Comparison of ENCODE assay signal across 20 cellular contexts in the genomic region with DNA sequence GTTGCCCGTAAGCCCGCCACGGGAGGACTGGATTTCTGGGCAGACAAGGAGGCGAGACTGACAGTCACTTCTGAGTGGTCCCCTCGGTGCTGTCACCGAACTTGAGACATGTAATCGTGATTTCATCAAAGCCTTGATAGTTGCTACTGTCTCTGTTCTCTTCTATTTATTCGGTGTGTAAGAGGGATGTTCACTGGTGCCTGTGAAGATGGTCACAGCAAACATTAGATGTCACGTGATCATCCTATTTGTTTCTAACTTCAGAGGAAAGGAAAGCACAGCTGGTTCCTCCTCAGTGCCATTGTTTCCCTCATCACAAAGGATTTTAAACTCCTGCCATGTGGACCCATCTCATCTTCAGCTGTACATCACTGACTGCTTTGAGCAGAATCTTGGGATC.
DNase-seq lines count a peak whose midpoint lies in the region; ATAC-seq and TF ChIP-seq lines count a peak whose summit lies in the region.
"Had no signal": no experiment of that assay in that cellular context is flagged by ENCODE, and none has a peak within 500 bp of the region (broad histone marks: within the 10 kb centered on the region; RNA-seq: fewer than 3 reads in every experiment).

No MANE protein-coding gene starts in this region.

- H2AFZ ChIP-seq in MM.1S (ENCODE audit: low read length) (0 out of 2 replicates have a peak overlapping the region, but pooled peaks have one; percentile 24), osteoblast (ENCODE audit: low read length) (no peak overlapping the region)

- H3K9me3 ChIP-seq in MM.1S (replicated peaks; ENCODE audit: insufficient read depth, low read length): no peaks in the 10 kb centered on the region
- H3K9me3 ChIP-seq in osteoblast (ENCODE audit: low read depth, low read length): no peaks in the 10 kb centered on the region
- H3K9me3 ChIP-seq: esophagus muscularis mucosa, right atrium auricular region had no signal

- H3K4me3 ChIP-seq in MM.1S (ENCODE audit: low read length) (no peak overlapping the region), osteoblast (ENCODE audit: insufficient read depth, low read length) (peak overlapping the region; percentile 12)
- H3K4me3 ChIP-seq: esophagus muscularis mucosa, right atrium auricular region had no signal

- peaks cover 13% of the 10 kb centered on the region for H3F3A ChIP-seq in MM.1S (ENCODE audit: insufficient read depth, low read length)

- H3K27ac ChIP-seq in MM.1S (ENCODE audit: low read length): no peak overlapping the region
- peak overlapping the region; percentile 51 for H3K27ac ChIP-seq in VCaP
- H3K27ac ChIP-seq in osteoblast (ENCODE audit: low read depth, low read length): no peak overlapping the region
- H3K27ac ChIP-seq in foreskin keratinocyte: no peak overlapping the region
- H3K27ac ChIP-seq: esophagus muscularis mucosa, right atrium auricular region had no signal

- H4K20me1 ChIP-seq in MM.1S (ENCODE audit: insufficient read depth, low read length): no peaks in the 10 kb centered on the region
- H4K20me1 ChIP-seq in osteoblast (ENCODE audit: insufficient read depth, low read length): no peaks in the 10 kb centered on the region

- CTCF ChIA-PET in activated CD8-positive, alpha-beta memory T cell treated with anti-CD3 and anti-CD28 coated beads, Interleukin-2, amount 10 ng/mL, durations not matched to agents 7 days and 5 days (lab: Charles Lee): no interaction called here

- peak; percentile 1 for DNase-seq in NCI-H1436 (lab: John Stamatoyannopoulos, UW)
- DNase-seq in NCI-H1436 treated with DMSO at 0.1 percent for 48 hours (lab: John Stamatoyannopoulos, UW): no peak
- no peak for DNase-seq in MM.1S
- peak; percentile 26 for DNase-seq in osteoblast (ENCODE audit: insufficient read length, low spot score, missing footprints)
- no peak for DNase-seq in foreskin keratinocyte
- DNase-seq in activated CD8-positive, alpha-beta memory T cell treated with anti-CD3 and anti-CD28 coated beads, Interleukin-2, amount 10 ng/mL, durations not matched to agents 7 days and 5 days: no peak
- DNase-seq: activated CD4-positive, alpha-beta T cell treated with anti-CD3 and anti-CD28 coated beads, Interleukin-2, amount 10 ng/mL, durations not matched to agents 24 days and 14 days; activated CD8-positive, alpha-beta memory T cell treated with anti-CD3 and anti-CD28 coated beads, Interleukin-2, amount 50 U/mL, for 4 hours; activated effector memory CD4-positive, alpha-beta T cell treated with Interleukin-2 at 50 U/mL for 16 hours; amniotic stem cell; DND-41; head of caudate nucleus; left ventricle myocardium superior; NCI-H2081 treated with DMSO at 0.1 percent for 48 hours; nucleus accumbens had no signal

- H3K36me3 Mint-ChIP-seq in activated CD8-positive, alpha-beta memory T cell treated with anti-CD3 and anti-CD28 coated beads, Interleukin-2, amount 10 ng/mL, durations not matched to agents 7 days and 5 days: no peaks in the 10 kb centered on the region
- H3K36me3 Mint-ChIP-seq: stimulated activated memory B cell treated with anti-CD40 and anti-IgM and Interleukin-4, amounts not matched to agents 10 μg/mL and 1 μg/mL and 100 μg/mL, for 72 hours had no signal

- no peak for ATAC-seq in foreskin keratinocyte
- no peak for ATAC-seq in activated CD8-positive, alpha-beta memory T cell treated with anti-CD3 and anti-CD28 coated beads, Interleukin-2, amount 10 ng/mL, durations not matched to agents 7 days and 5 days
- no peak for ATAC-seq in HG03045 (IDR thresholded peaks at IDR 0.05; ENCODE audit: unreplicated experiment)
- ATAC-seq: left ventricle myocardium superior; stimulated activated memory B cell treated with anti-CD40 and anti-IgM and Interleukin-4, amounts not matched to agents 10 μg/mL and 1 μg/mL and 100 μg/mL, for 72 hours had no signal

- H3K36me3 ChIP-seq in MM.1S (replicated peaks; ENCODE audit: insufficient read depth, low read length) (no peaks in the 10 kb centered on the region), osteoblast (ENCODE audit: insufficient read depth, low read length) (no peaks in the 10 kb centered on the region)
- H3K36me3 ChIP-seq: esophagus muscularis mucosa, right atrium auricular region had no signal

- H3K79me2 ChIP-seq in MM.1S (ENCODE audit: low read length) (no peaks in the 10 kb centered on the region), osteoblast (ENCODE audit: insufficient read depth, low read length) (no peaks in the 10 kb centered on the region)

- no peak for TF ChIP-seq CTCF in MM.1S (IDR thresholded peaks at IDR 0.05; ENCODE audit: low read length)
- no peak for TF ChIP-seq CTCF in VCaP (conservative IDR thresholded peaks at IDR 0.05)
- TF ChIP-seq CTCF in osteoblast (IDR thresholded peaks at IDR 0.05; ENCODE audit: extremely low read depth, low read depth, low read length): no peak
- TF ChIP-seq CTCF in foreskin keratinocyte (conservative IDR thresholded peaks at IDR 0.05): no peak

- no peak overlapping the region for H3K9ac ChIP-seq in MM.1S (ENCODE audit: low read length)

- no peak overlapping the region for H3K4me3 Mint-ChIP-seq in activated CD8-positive, alpha-beta memory T cell treated with anti-CD3 and anti-CD28 coated beads, Interleukin-2, amount 10 ng/mL, durations not matched to agents 7 days and 5 days
- H3K4me3 Mint-ChIP-seq: activated CD4-positive, alpha-beta T cell treated with anti-CD3 and anti-CD28 coated beads, Interleukin-2, amount 10 ng/mL, durations not matched to agents 24 days and 14 days; stimulated activated memory B cell treated with anti-CD40 and anti-IgM and Interleukin-4, amounts not matched to agents 10 μg/mL and 1 μg/mL and 100 μg/mL, for 72 hours had no signal

- H3K4me1 ChIP-seq in MM.1S (ENCODE audit: low read length): peaks cover 24% of the 10 kb centered on the region
- H3K4me1 ChIP-seq in osteoblast (ENCODE audit: insufficient read depth, low read length): peaks cover 9% of the 10 kb centered on the region
- H3K4me1 ChIP-seq in foreskin keratinocyte: peaks cover 4% of the 10 kb centered on the region
- H3K4me1 ChIP-seq: esophagus muscularis mucosa, right atrium auricular region had no signal

- no peaks in the 10 kb centered on the region for H3K9me2 ChIP-seq in MM.1S (replicated peaks; ENCODE audit: insufficient read depth, low read length)

- peaks cover 13% of the 10 kb centered on the region for H3K4me1 Mint-ChIP-seq in activated CD8-positive, alpha-beta memory T cell treated with anti-CD3 and anti-CD28 coated beads, Interleukin-2, amount 10 ng/mL, durations not matched to agents 7 days and 5 days

- peaks cover 44% of the 10 kb centered on the region for H3K27me3 Mint-ChIP-seq in activated CD8-positive, alpha-beta memory T cell treated with anti-CD3 and anti-CD28 coated beads, Interleukin-2, amount 10 ng/mL, durations not matched to agents 7 days and 5 days

- no peak overlapping the region for H3K4me2 ChIP-seq in MM.1S (ENCODE audit: low read depth, low read length)
- H3K4me2 ChIP-seq in osteoblast (ENCODE audit: insufficient read depth, low read length): peak overlapping the region; percentile 35

- H3K9me3 Mint-ChIP-seq in activated CD8-positive, alpha-beta memory T cell treated with anti-CD3 and anti-CD28 coated beads, Interleukin-2, amount 10 ng/mL, durations not matched to agents 7 days and 5 days (ENCODE audit: low read depth): no peaks in the 10 kb centered on the region
- H3K9me3 Mint-ChIP-seq: activated CD4-positive, alpha-beta T cell treated with anti-CD3 and anti-CD28 coated beads, Interleukin-2, amount 10 ng/mL, durations not matched to agents 24 days and 14 days; stimulated activated memory B cell treated with anti-CD40 and anti-IgM and Interleukin-4, amounts not matched to agents 10 μg/mL and 1 μg/mL and 100 μg/mL, for 72 hours had no signal

- no peaks in the 10 kb centered on the region for H3K27me3 ChIP-seq in MM.1S (replicated peaks; ENCODE audit: insufficient read depth, low read length)
- H3K27me3 ChIP-seq in osteoblast (ENCODE audit: insufficient read depth, low read length): peaks cover 15% of the 10 kb centered on the region
- H3K27me3 ChIP-seq in foreskin keratinocyte: peaks cover 13% of the 10 kb centered on the region
- H3K27me3 ChIP-seq: right atrium auricular region had no signal

- no peak overlapping the region for H3K27ac Mint-ChIP-seq in activated CD8-positive, alpha-beta memory T cell treated with anti-CD3 and anti-CD28 coated beads, Interleukin-2, amount 10 ng/mL, durations not matched to agents 7 days and 5 days
- H3K27ac Mint-ChIP-seq: activated CD4-positive, alpha-beta T cell treated with anti-CD3 and anti-CD28 coated beads, Interleukin-2, amount 10 ng/mL, durations not matched to agents 24 days and 14 days; stimulated activated memory B cell treated with anti-CD40 and anti-IgM and Interleukin-4, amounts not matched to agents 10 μg/mL and 1 μg/mL and 100 μg/mL, for 72 hours had no signal

Comparison
In these comparisons a context has a peak if more than half of its experiments do, and no peak if none do; other contexts are left out.
1. DNase-seq: peak in NCI-H1436 (single experiment) and osteoblast (single experiment); none in NCI-H1436 treated with DMSO at 0.1 percent for 48 hours (single experiment), MM.1S (single experiment), foreskin keratinocyte (0 of 2) and activated CD8-positive, alpha-beta memory T cell treated with anti-CD3 and anti-CD28 coated beads, Interleukin-2, amount 10 ng/mL, durations not matched to agents 7 days and 5 days (single experiment).